Comparison of ENCODE assay signal across 20 cellular contexts in the genomic region with DNA sequence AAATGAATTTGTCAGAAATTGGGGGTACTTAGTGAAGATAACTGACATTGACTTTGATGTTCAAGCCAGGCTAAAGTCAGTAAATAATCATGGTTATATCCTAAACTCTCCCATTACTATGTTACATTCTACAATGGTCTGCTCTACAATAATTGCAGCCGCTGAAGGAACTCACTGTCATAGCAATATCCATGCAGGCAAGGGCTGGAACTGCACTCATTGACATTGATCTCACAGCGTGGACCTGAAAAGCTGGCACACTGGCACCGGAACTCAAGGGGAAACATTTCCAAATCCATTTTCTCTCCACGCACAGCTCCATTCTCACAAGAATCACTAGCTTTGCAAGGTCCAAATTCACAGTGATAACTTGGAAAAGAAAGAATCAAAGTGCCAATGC.
DNase-seq lines count a peak whose midpoint lies in the region; ATAC-seq, FAIRE-seq and TF ChIP-seq lines count a peak whose summit lies in the region.
"Had no signal": no experiment of that assay in that cellular context is flagged by ENCODE, and none has a peak within 500 bp of the region (broad histone marks: within the 10 kb centered on the region; RNA-seq: fewer than 3 reads in every experiment).

No MANE protein-coding gene starts in this region.

- POLR2A ChIA-PET in HEK293T (lab: Yijun Ruan, JAX) (no interaction called here), HepG2 (lab: Yijun Ruan, JAX) (no interaction called here)

- H3K27me3 Mint-ChIP-seq in activated naive CD4-positive, alpha-beta T cell treated with anti-CD3 and anti-CD28 coated beads, Interleukin-2, amount 10 ng/mL, durations not matched to agents 7 days and 5 days, result no peaks in the 10 kb centered on the region
- H3K27me3 Mint-ChIP-seq in natural killer cell (ENCODE audit: low read depth in 2 of 2), result no peaks in the 10 kb centered on the region
- H3K27me3 Mint-ChIP-seq: CD4-positive, alpha-beta T cell had no signal

- H3K27ac Mint-ChIP-seq in activated naive CD4-positive, alpha-beta T cell treated with anti-CD3 and anti-CD28 coated beads, Interleukin-2, amount 10 ng/mL, durations not matched to agents 7 days and 5 days, result no peak overlapping the region
- no peak overlapping the region for H3K27ac Mint-ChIP-seq in natural killer cell
- H3K27ac Mint-ChIP-seq: CD4-positive, alpha-beta T cell; GM23338; HFFc6 had no signal

- intact Hi-C loops in HepG2 (cut with micrococcal nuclease; ENCODE audit: unreplicated experiment) (no loop called here), natural killer cell (cut with micrococcal nuclease) (no loop called here)

- peaks cover 14% of the 10 kb centered on the region for H3K9me3 Mint-ChIP-seq in activated naive CD4-positive, alpha-beta T cell treated with anti-CD3 and anti-CD28 coated beads, Interleukin-2, amount 10 ng/mL, durations not matched to agents 7 days and 5 days
- H3K9me3 Mint-ChIP-seq in natural killer cell, result peaks cover 9 to 18% of the 10 kb centered on the region in 2 donors

- H3K9me3 ChIP-seq in HepG2 (ENCODE audit: low read length), result no peaks in the 10 kb centered on the region
- H3K9me3 ChIP-seq: A549, Caco-2 had no signal

- no peak for TF ChIP-seq POLR2A in HepG2 (IDR thresholded peaks at IDR 0.05; ENCODE audit: insufficient read depth in 1 of 2, low read depth in 2 of 2, low read length in 2 of 2)

- H3K4me1 Mint-ChIP-seq in activated naive CD4-positive, alpha-beta T cell treated with anti-CD3 and anti-CD28 coated beads, Interleukin-2, amount 10 ng/mL, durations not matched to agents 7 days and 5 days, result no peaks in the 10 kb centered on the region
- H3K4me1 Mint-ChIP-seq in natural killer cell, result no peaks in the 10 kb centered on the region

- CTCF ChIA-PET in HEK293T (lab: Yijun Ruan, JAX), result no interaction called here
- CTCF ChIA-PET in HepG2 (lab: Yijun Ruan, JAX; ENCODE audit: low intra/inter-chr PET ratio, low total read pairs), result no interaction called here
- CTCF ChIA-PET in activated naive CD4-positive, alpha-beta T cell treated with anti-CD3 and anti-CD28 coated beads, Interleukin-2, amount 10 ng/mL, durations not matched to agents 7 days and 5 days (lab: Charles Lee), result no interaction called here

- H3K4me3 ChIP-seq in HepG2 (replicated peaks in 1 of 3; ENCODE audit: insufficient read depth in 1 of 3, low read depth in 2 of 3, low read length in 3 of 3), result no peak overlapping the region
- H3K4me3 ChIP-seq: A549, GM23338 had no signal

- no peak for FAIRE-seq in HepG2 (lab: Jason Lieb, UNC)
- FAIRE-seq: A549, D721Med, GM12892, H54 had no signal

- H2AFZ ChIP-seq in HepG2 (ENCODE audit: low read length), result no peak overlapping the region
- H2AFZ ChIP-seq: GM23338 had no signal

- no peaks in the 10 kb centered on the region for H3K36me3 ChIP-seq in HepG2 (replicated peaks in 1 of 2; ENCODE audit: control insufficient read depth in 1 of 2, insufficient read depth in 2 of 2, low read length in 2 of 2)

- BruUV-seq in HepG2 (replicated peaks; lab: Mats Ljungman, UMichigan), result no TSS peak

- TF ChIP-seq CTCF in HepG2 (CRISPR knock-in tag; IDR thresholded peaks at IDR 0.05) (no peak), natural killer cell (IDR thresholded peaks at IDR 0.05) (no peak)

- no peaks in the 10 kb centered on the region for H3K36me3 Mint-ChIP-seq in activated naive CD4-positive, alpha-beta T cell treated with anti-CD3 and anti-CD28 coated beads, Interleukin-2, amount 10 ng/mL, durations not matched to agents 7 days and 5 days
- peaks cover 11% of the 10 kb centered on the region for H3K36me3 Mint-ChIP-seq in natural killer cell

- no peak overlapping the region for H3K4me2 ChIP-seq in HepG2 (ENCODE audit: low read depth, low read length)
- H3K4me2 ChIP-seq: A549, GM23338 had no signal

- no peak for TF ChIP-seq EP300 in HepG2 (IDR thresholded peaks at IDR 0.05; ENCODE audit: low read depth in 2 of 2, low read length in 2 of 2)
- no peak for TF ChIP-seq EP300 in HepG2 (CRISPR knock-in tag; IDR thresholded peaks at IDR 0.05; ENCODE audit: borderline replicate concordance)

- no peak overlapping the region for H3K4me3 Mint-ChIP-seq in activated naive CD4-positive, alpha-beta T cell treated with anti-CD3 and anti-CD28 coated beads, Interleukin-2, amount 10 ng/mL, durations not matched to agents 7 days and 5 days
- H3K4me3 Mint-ChIP-seq in natural killer cell, result no peak overlapping the region
- H3K4me3 Mint-ChIP-seq: CD4-positive, alpha-beta T cell; GM23338; HFFc6 had no signal

- H3K4me1 ChIP-seq in HepG2 (ENCODE audit: insufficient read depth, low read length), result no peaks in the 10 kb centered on the region
- H3K4me1 ChIP-seq: A549, Caco-2 had no signal

- no peaks in the 10 kb centered on the region for H3K79me2 ChIP-seq in HepG2 (ENCODE audit: insufficient read depth, low read length)

- no peak for TF ChIP-seq RAD21 in HepG2 (CRISPR knock-in tag; IDR thresholded peaks at IDR 0.05)

- in situ Hi-C loops in HepG2 (cut with HindIII; ENCODE audit: extremely low pct_ligation_motif_present, low pct_unique_long_range_greater_than_20kb), result no loop called here

- no peaks in the 10 kb centered on the region for H4K20me1 ChIP-seq in HepG2 (ENCODE audit: insufficient read depth, low read length)

- 10% methylated on average over 4 of the region's 4 CpGs for WGBS in HepG2 (ENCODE audit: low lambda C conversion rate)

- DNase-seq in DMS 273 (lab: John Stamatoyannopoulos, UW; ENCODE audit: unreplicated experiment), result peak; percentile 12
- no peak for DNase-seq in DMS 273 treated with DMSO at 0.1 percent for 48 hours (lab: John Stamatoyannopoulos, UW)
- peak; percentile 9 for DNase-seq in HEK293T (ENCODE audit: extremely low spot score)
- DNase-seq in NCI-H774 (lab: John Stamatoyannopoulos, UW), result peak; percentile 5
- DNase-seq in HepG2 (ENCODE audit: low spot score), result no peak
- DNase-seq in activated naive CD4-positive, alpha-beta T cell treated with anti-CD3 and anti-CD28 coated beads, Interleukin-2, amount 10 ng/mL, durations not matched to agents 7 days and 5 days, result no peak
- DNase-seq in natural killer cell, result no peak
- DNase-seq: AML-193; Caco-2; CD4-positive, alpha-beta T cell; GDM1; HCEC 1CT; HFFc6 had no signal

- no peak overlapping the region for H3K27ac ChIP-seq in HepG2 (ENCODE audit: extremely low read length, insufficient read depth, low read length)
- H3K27ac ChIP-seq: 22Rv1, A549, C4-2B had no signal

- H3K27me3 ChIP-seq in HepG2 (ENCODE audit: control insufficient read depth in 1 of 2, insufficient read depth in 2 of 2, low read length in 2 of 2), result no peaks in the 10 kb centered on the region

- H3K9ac ChIP-seq in HepG2 (ENCODE audit: insufficient read depth, low read depth, low read length), result no peak overlapping the region

- ATAC-seq in HepG2, result peak; percentile 91
- no peak for ATAC-seq in natural killer cell
- ATAC-seq: A549, GM23338 had no signal

TF ChIP-seq in HEK293T, 16 proteins besides CTCF, POLR2A, EP300 and RAD21:
- TF ChIP-seq FOXA1 (IDR thresholded peaks at IDR 0.05), result no peak
- TF ChIP-seq, protein P1, sequence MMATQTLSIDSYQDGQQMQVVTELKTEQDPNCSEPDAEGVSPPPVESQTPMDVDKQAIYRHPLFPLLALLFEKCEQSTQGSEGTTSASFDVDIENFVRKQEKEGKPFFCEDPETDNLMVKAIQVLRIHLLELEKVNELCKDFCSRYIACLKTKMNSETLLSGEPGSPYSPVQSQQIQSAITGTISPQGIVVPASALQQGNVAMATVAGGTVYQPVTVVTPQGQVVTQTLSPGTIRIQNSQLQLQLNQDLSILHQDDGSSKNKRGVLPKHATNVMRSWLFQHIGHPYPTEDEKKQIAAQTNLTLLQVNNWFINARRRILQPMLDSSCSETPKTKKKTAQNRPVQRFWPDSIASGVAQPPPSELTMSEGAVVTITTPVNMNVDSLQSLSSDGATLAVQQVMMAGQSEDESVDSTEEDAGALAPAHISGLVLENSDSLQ (IDR thresholded peaks at IDR 0.05), result no peak
- TF ChIP-seq SUZ12 (IDR thresholded peaks at IDR 0.05), result no peak
- TF ChIP-seq ZNF384 (IDR thresholded peaks at IDR 0.05), result no peak
- no peak for TF ChIP-seq FOXM1 (IDR thresholded peaks at IDR 0.05; ENCODE audit: borderline replicate concordance)
- TF ChIP-seq HDGF (IDR thresholded peaks at IDR 0.05; ENCODE audit: borderline replicate concordance), result no peak
- TF ChIP-seq SP1 (IDR thresholded peaks at IDR 0.05), result no peak

TF ChIP-seq in HepG2, 621 proteins besides CTCF, POLR2A, EP300 and RAD21 (continues in another document):
- TF ChIP-seq, protein P2, sequence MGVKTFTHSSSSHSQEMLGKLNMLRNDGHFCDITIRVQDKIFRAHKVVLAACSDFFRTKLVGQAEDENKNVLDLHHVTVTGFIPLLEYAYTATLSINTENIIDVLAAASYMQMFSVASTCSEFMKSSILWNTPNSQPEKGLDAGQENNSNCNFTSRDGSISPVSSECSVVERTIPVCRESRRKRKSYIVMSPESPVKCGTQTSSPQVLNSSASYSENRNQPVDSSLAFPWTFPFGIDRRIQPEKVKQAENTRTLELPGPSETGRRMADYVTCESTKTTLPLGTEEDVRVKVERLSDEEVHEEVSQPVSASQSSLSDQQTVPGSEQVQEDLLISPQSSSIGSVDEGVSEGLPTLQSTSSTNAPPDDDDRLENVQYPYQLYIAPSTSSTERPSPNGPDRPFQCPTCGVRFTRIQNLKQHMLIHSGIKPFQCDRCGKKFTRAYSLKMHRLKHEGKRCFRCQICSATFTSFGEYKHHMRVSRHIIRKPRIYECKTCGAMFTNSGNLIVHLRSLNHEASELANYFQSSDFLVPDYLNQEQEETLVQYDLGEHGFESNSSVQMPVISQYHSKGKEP (CRISPR knock-in tag; IDR thresholded peaks at IDR 0.05), result no peak
- TF ChIP-seq SP1 (IDR thresholded peaks at IDR 0.05), result no peak
- no peak for TF ChIP-seq SP1 (CRISPR knock-in tag; IDR thresholded peaks at IDR 0.05)
- no peak for TF ChIP-seq ZNF326 (CRISPR knock-in tag; IDR thresholded peaks at IDR 0.05; ENCODE audit: borderline replicate concordance)

Comparison
In these comparisons a context has a peak if more than half of its experiments do, and no peak if none do; other contexts are left out.
1. DNase-seq: peak in DMS 273 (single experiment), HEK293T (single experiment) and NCI-H774 (single experiment); none in DMS 273 treated with DMSO at 0.1 percent for 48 hours (single experiment), HepG2 (single experiment), activated naive CD4-positive, alpha-beta T cell treated with anti-CD3 and anti-CD28 coated beads, Interleukin-2, amount 10 ng/mL, durations not matched to agents 7 days and 5 days (single experiment) and natural killer cell (single experiment).